Comparison of ENCODE assay signal across 9 cellular contexts in the genomic region with DNA sequence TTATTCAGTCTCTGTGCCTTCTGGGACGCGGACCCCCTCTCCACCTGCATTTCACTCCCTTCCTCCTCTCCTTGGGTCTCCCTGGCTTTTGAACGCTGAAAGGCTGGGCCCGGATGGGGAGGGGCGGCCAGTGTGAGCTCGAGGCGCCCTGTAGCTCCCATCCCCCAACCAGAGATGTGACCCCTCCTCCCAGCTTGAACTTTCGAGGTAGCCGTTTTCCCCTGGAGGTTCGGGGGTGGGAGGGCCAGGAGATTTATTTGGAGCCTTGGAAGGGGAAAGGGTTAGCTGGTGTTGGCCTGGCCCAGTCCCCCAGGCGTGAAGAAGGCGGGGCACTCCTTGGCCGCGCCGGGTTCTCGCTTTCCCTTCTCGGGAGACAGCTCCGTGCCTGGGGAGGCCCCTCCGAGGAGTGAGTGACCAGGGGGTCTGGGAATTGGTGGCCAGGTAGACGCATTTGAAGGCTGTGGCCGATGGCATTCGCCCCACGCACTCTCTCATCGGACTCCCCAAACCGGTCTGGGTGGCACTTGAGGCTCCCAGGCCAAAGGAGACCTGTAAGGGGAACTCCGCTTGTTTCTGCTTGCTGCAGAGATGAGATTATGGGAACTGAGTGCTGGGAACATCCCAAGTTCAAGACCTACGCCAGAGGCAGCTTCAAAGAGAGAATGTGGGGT. TPM values are rescaled to one million over a fixed set of nuclear protein-coding genes. Genes with fewer than 3 reads are reported as not detected.
DNase-seq lines count a peak whose midpoint lies in the region; ATAC-seq, FAIRE-seq and TF ChIP-seq lines count a peak whose summit lies in the region.
"Had no signal": no experiment of that assay in that cellular context is flagged by ENCODE, and none has a peak within 500 bp of the region (broad histone marks: within the 10 kb centered on the region; RNA-seq: fewer than 3 reads in every experiment).

No MANE protein-coding gene starts in this region.

- no peak for TF ChIP-seq CTCF in IMR-90 (conservative IDR thresholded peaks at IDR 0.05; ENCODE audit: low read depth, low read length)
- no peak for TF ChIP-seq CTCF in pancreas (IDR thresholded peaks at IDR 0.05)

- H3K79me1 ChIP-seq in IMR-90 (ENCODE audit: low read depth in 1 of 2, low read length in 2 of 2), result peaks cover 0 to 36% of the 10 kb centered on the region in 2 experiments; a peak in 3 of 4 replicates

- peak overlapping the region; percentile 77 for H3K4me3 ChIP-seq in CD4-positive, CD25-positive, alpha-beta regulatory T cell (ENCODE audit: low read depth, low read length)
- peak overlapping the region; percentile 81 for H3K4me3 ChIP-seq in IMR-90 (ENCODE audit: insufficient read depth, low read depth, low read length)
- peak overlapping the region; percentile 63 to 80 (median 78) for H3K4me3 ChIP-seq in pancreas

- DNase-seq in CD4-positive, CD25-positive, alpha-beta regulatory T cell, result peak in 2 of 3 donors; percentile 17 to 19
- DNase-seq in IMR-90 (no peak), Right ventricle myocardium superior (peak; percentile 66), pancreas (peak; percentile 47 to 76 (median 55))
- no peak for DNase-seq in activated T-helper 2 cell treated with anti-CD3 and anti-CD28 coated beads, Interferon-gamma antibody, Interleukin-2, Interleukin-4, amounts not matched to agents 10 μg/mL and 5 μg/mL and 100 μg/mL, durations not matched to agents 14 hours and 24 hours and 36 hours (ENCODE audit: low spot score)

- POLR2A ChIA-PET in IMR-90 (lab: Charles Lee; ENCODE audit: unreplicated experiment), result no interaction called here

- H3K36me3 Mint-ChIP-seq in CD4-positive, CD25-positive, alpha-beta regulatory T cell, result peaks cover 23% of the 10 kb centered on the region
- peaks cover 24% of the 10 kb centered on the region for H3K36me3 Mint-ChIP-seq in activated T-helper 2 cell treated with anti-CD3 and anti-CD28 coated beads, Interferon-gamma antibody, Interleukin-2, Interleukin-4, amounts not matched to agents 10 μg/mL and 5 μg/mL and 100 μg/mL, durations not matched to agents 14 hours and 24 hours and 36 hours (ENCODE audit: low read depth)

- H3K27ac ChIP-seq in CD4-positive, CD25-positive, alpha-beta regulatory T cell (ENCODE audit: insufficient read depth, low read length, poor library complexity, severe bottlenecking), result peak overlapping the region; percentile 23
- peak overlapping the region; percentile 59 for H3K27ac ChIP-seq in IMR-90 (ENCODE audit: insufficient read depth, low read length)
- H3K27ac ChIP-seq in pancreas, result peak overlapping the region; percentile 12 to 75 (median 46)

- no peak overlapping the region for H3K18ac ChIP-seq in IMR-90 (ENCODE audit: low read depth, low read length)

- peak overlapping the region; percentile 68 for H3K14ac ChIP-seq in IMR-90 (replicated peaks; ENCODE audit: low read depth, low read length)

- H3K4me1 ChIP-seq in CD4-positive, CD25-positive, alpha-beta regulatory T cell (ENCODE audit: control insufficient read depth, insufficient read depth, low read length, poor library complexity, severe bottlenecking), result peaks cover 20% of the 10 kb centered on the region
- H3K4me1 ChIP-seq in IMR-90 (ENCODE audit: control insufficient read depth, insufficient read depth, low read length) (peaks cover 9% of the 10 kb centered on the region), pancreas (peaks cover 15 to 30% (median 19%) of the 10 kb centered on the region in 3 donors)

- peak overlapping the region; percentile 32 for H2BK120ac ChIP-seq in IMR-90 (ENCODE audit: low read depth, low read length)

- CTCF ChIA-PET in IMR-90 (lab: Yijun Ruan, JAX), result interaction anchor here (0.6 to 1.4 kb wide), 3 partner anchors 29 to 1162 kb away, joined by 3 to 9 read pairs (median 3); no protein-coding TSS in a partner anchor

- H3K9me3 Mint-ChIP-seq in CD4-positive, CD25-positive, alpha-beta regulatory T cell, result no peaks in the 10 kb centered on the region
- H3K9me3 Mint-ChIP-seq in activated T-helper 2 cell treated with anti-CD3 and anti-CD28 coated beads, Interferon-gamma antibody, Interleukin-2, Interleukin-4, amounts not matched to agents 10 μg/mL and 5 μg/mL and 100 μg/mL, durations not matched to agents 14 hours and 24 hours and 36 hours, result no peaks in the 10 kb centered on the region

- peak overlapping the region; percentile 48 for H3K23ac ChIP-seq in IMR-90 (ENCODE audit: low read depth, low read length)

- TF ChIP-seq RAD21 in IMR-90 (IDR thresholded peaks at IDR 0.05; ENCODE audit: low read length), result no peak

- H2BK20ac ChIP-seq in IMR-90 (ENCODE audit: low read depth, low read length), result 0 out of 2 replicates have a peak overlapping the region, but pooled peaks have one; percentile 13

- peak overlapping the region; percentile 94 for H2AFZ ChIP-seq in IMR-90 (replicated peaks; ENCODE audit: low read length, poor library complexity)

- H2AK5ac ChIP-seq in IMR-90 (ENCODE audit: low read depth, low read length), result peak overlapping the region; percentile 69; the same call in 1 of the 2 replicates

- H3K9me1 ChIP-seq in IMR-90 (ENCODE audit: insufficient read depth, low read length), result peaks cover 7% of the 10 kb centered on the region; the same call in 1 of the 2 replicates

- peak overlapping the region; percentile 93 to 96 (median 94) for H3K4me3 Mint-ChIP-seq in CD4-positive, CD25-positive, alpha-beta regulatory T cell
- peak overlapping the region; percentile 89 for H3K4me3 Mint-ChIP-seq in activated T-helper 2 cell treated with anti-CD3 and anti-CD28 coated beads, Interferon-gamma antibody, Interleukin-2, Interleukin-4, amounts not matched to agents 10 μg/mL and 5 μg/mL and 100 μg/mL, durations not matched to agents 14 hours and 24 hours and 36 hours (ENCODE audit: low read depth)

- peak overlapping the region; percentile 24; the same call in 1 of the 2 replicates for H3K56ac ChIP-seq in IMR-90 (ENCODE audit: extremely low read depth, insufficient read depth, low read length)

- dilution Hi-C loops in IMR-90 (cut with HindIII; ENCODE audit: low sequenced_read_pairs, unreplicated experiment), result no loop called here

- peaks cover 9 to 45% (median 20%) of the 10 kb centered on the region in 4 donors for H3K4me1 Mint-ChIP-seq in CD4-positive, CD25-positive, alpha-beta regulatory T cell
- H3K4me1 Mint-ChIP-seq in activated T-helper 2 cell treated with anti-CD3 and anti-CD28 coated beads, Interferon-gamma antibody, Interleukin-2, Interleukin-4, amounts not matched to agents 10 μg/mL and 5 μg/mL and 100 μg/mL, durations not matched to agents 14 hours and 24 hours and 36 hours (ENCODE audit: low read depth), result peaks cover 19% of the 10 kb centered on the region

- 0 out of 3 replicates have a peak overlapping the region, but pooled peaks have one; percentile 58 for H2BK15ac ChIP-seq in IMR-90 (ENCODE audit: low read depth, low read length)

- peak overlapping the region; percentile 26 to 88 (median 87) for H3K27ac Mint-ChIP-seq in CD4-positive, CD25-positive, alpha-beta regulatory T cell
- H3K27ac Mint-ChIP-seq in activated T-helper 2 cell treated with anti-CD3 and anti-CD28 coated beads, Interferon-gamma antibody, Interleukin-2, Interleukin-4, amounts not matched to agents 10 μg/mL and 5 μg/mL and 100 μg/mL, durations not matched to agents 14 hours and 24 hours and 36 hours, result peak overlapping the region; percentile 53

- H4K5ac ChIP-seq in IMR-90 (ENCODE audit: low read depth, low read length), result no peak overlapping the region

- H3K4me2 ChIP-seq in IMR-90 (ENCODE audit: low read depth, low read length), result peak overlapping the region; percentile 91

- BruUV-seq in IMR-90 (replicated peaks; lab: Mats Ljungman, UMichigan), result no TSS peak

- H3K36me3 ChIP-seq in CD4-positive, CD25-positive, alpha-beta regulatory T cell (ENCODE audit: control insufficient read depth, insufficient read depth, low read length), result peaks cover 4% of the 10 kb centered on the region
- peaks cover 15% of the 10 kb centered on the region for H3K36me3 ChIP-seq in IMR-90 (ENCODE audit: control insufficient read depth, insufficient read depth, low read length)
- H3K36me3 ChIP-seq in pancreas, result no peaks in the 10 kb centered on the region

- no peaks in the 10 kb centered on the region for H3K9me3 ChIP-seq in CD4-positive, CD25-positive, alpha-beta regulatory T cell (ENCODE audit: control insufficient read depth in 2 of 2, low read length in 2 of 2)
- no peaks in the 10 kb centered on the region for H3K9me3 ChIP-seq in IMR-90 (ENCODE audit: control insufficient read depth, insufficient read depth, low read length)
- H3K9me3 ChIP-seq in pancreas, result no peaks in the 10 kb centered on the region

- peak overlapping the region; percentile 76 for H3K9ac ChIP-seq in IMR-90 (ENCODE audit: low read depth, low read length)

- peaks cover 3% of the 10 kb centered on the region; the same call in 1 of the 2 replicates for H4K20me1 ChIP-seq in IMR-90 (ENCODE audit: insufficient read depth, low read length)

- H3K27me3 Mint-ChIP-seq in CD4-positive, CD25-positive, alpha-beta regulatory T cell, result no peaks in the 10 kb centered on the region
- no peaks in the 10 kb centered on the region for H3K27me3 Mint-ChIP-seq in activated T-helper 2 cell treated with anti-CD3 and anti-CD28 coated beads, Interferon-gamma antibody, Interleukin-2, Interleukin-4, amounts not matched to agents 10 μg/mL and 5 μg/mL and 100 μg/mL, durations not matched to agents 14 hours and 24 hours and 36 hours (ENCODE audit: low read depth)

- ATAC-seq in CD4-positive, CD25-positive, alpha-beta regulatory T cell (ENCODE audit: low read depth in 2 of 2), result no peak
- ATAC-seq in IMR-90 (ENCODE audit: low read depth) (peak; percentile 28), Right ventricle myocardium superior (ENCODE audit: poor library complexity) (peak; percentile 40), pancreas (peak; percentile 33 to 69 (median 60)), HG03025 (IDR thresholded peaks at IDR 0.05; ENCODE audit: low FRiP score, unreplicated experiment) (no peak), HG02588 (IDR thresholded peaks at IDR 0.05; ENCODE audit: unreplicated experiment) (no peak), GM18519 (IDR thresholded peaks at IDR 0.05; ENCODE audit: low FRiP score, unreplicated experiment) (no peak)

- peak overlapping the region; percentile 69 for H3K4ac ChIP-seq in IMR-90 (ENCODE audit: low read depth, low read length)

- H3K27me3 ChIP-seq in CD4-positive, CD25-positive, alpha-beta regulatory T cell (ENCODE audit: control insufficient read depth, insufficient read depth, low read length), result no peaks in the 10 kb centered on the region
- H3K27me3 ChIP-seq in IMR-90 (ENCODE audit: control insufficient read depth, insufficient read depth, low read length), result no peaks in the 10 kb centered on the region
- H3K27me3 ChIP-seq in pancreas, result no peaks in the 10 kb centered on the region

- 36% methylated on average over 5 of the region's 27 CpGs; no CpG with 5 or more reads in 1 of the 2 experiments for WGBS in IMR-90 (ENCODE audit: extremely low coverage in 2 of 2, insufficient read length in 1 of 2), 2 experiments
- WGBS in pancreas, 2 donors, result 2 to 4% methylated on average over 27 of the region's 27 CpGs

- H2AK9ac ChIP-seq in IMR-90 (replicated peaks; ENCODE audit: low read depth, low read length, poor library complexity), result peak overlapping the region; percentile 74

- peak overlapping the region; percentile 46 to 52; a peak in 2 of 4 replicates for H4K8ac ChIP-seq in IMR-90 (ENCODE audit: low read depth in 2 of 2, low read length in 2 of 2)

- intact Hi-C loops in IMR-90 (cut with micrococcal nuclease) (loop anchor here (2.0 to 5.0 kb wide), 3 partner anchors 123 to 353 kb away; a partner anchor contains a TSS), Right ventricle myocardium superior (cut with DNase I) (loop anchor here (2.0 to 10.0 kb wide), 2 partner anchors 141 to 1515 kb away; no protein-coding TSS in a partner anchor), pancreas (cut with DNase I) (no loop called here)
- intact Hi-C loops in activated T-helper 2 cell treated with anti-CD3 and anti-CD28 coated beads, Interferon-gamma antibody, Interleukin-2, Interleukin-4, amounts not matched to agents 10 μg/mL and 5 μg/mL and 100 μg/mL, durations not matched to agents 14 hours and 24 hours and 36 hours (cut with micrococcal nuclease), result loop anchor here (10.0 kb wide), 1 partner anchor 315 kb away; no protein-coding TSS in a partner anchor

- peak overlapping the region; percentile 45 for H4K91ac ChIP-seq in IMR-90 (ENCODE audit: insufficient read depth, low read depth, low read length)

- peak overlapping the region; percentile 4 for H2BK5ac ChIP-seq in IMR-90 (ENCODE audit: low read depth, low read length, poor library complexity, severe bottlenecking)

- FAIRE-seq in pancreas (lab: Jason Lieb, UNC), result no peak
- FAIRE-seq: islet of Langerhans had no signal

- no peak for TF ChIP-seq POLR2A in IMR-90 (IDR thresholded peaks at IDR 0.05; ENCODE audit: low read depth, low read length)

- in situ Hi-C loops in IMR-90 (cut with MboI; ENCODE audit: low sequenced_read_pairs), result loop anchor here (5.0 to 25.0 kb wide), 3 partner anchors 138 to 1178 kb away; no protein-coding TSS in a partner anchor

RNA-seq across cellular contexts. Expression of a gene that starts 0.9 kb away (rescaled TPM):
- total RNA-seq in CD4-positive, CD25-positive, alpha-beta regulatory T cell, result 15.9 TPM
- polyA plus RNA-seq in CD4-positive, CD25-positive, alpha-beta regulatory T cell, result 10 to 100 TPM; 24.5 to 30.5 (median 29.4) TPM
- total RNA-seq in IMR-90 (2012; rRNA removed) (51.4 and 62.2 TPM in 2 replicates), Right ventricle myocardium superior (148 TPM), pancreas (10 to 100 TPM in 5 of 6 donors, 1 to 10 TPM in 1; 7.8 to 21.9 (median 12.7) TPM)
- polyA plus RNA-seq in IMR-90 (2012; rRNA removed) (17.0 and 21.0 TPM in 2 replicates), pancreas (1 to 10 TPM; 5.1 to 8.8 TPM)
- 18.4 and 24.0 TPM in 2 replicates for polyA plus RNA-seq in IMR-90 (2012; cell fraction: cytosol; rRNA removed)
- polyA plus RNA-seq in IMR-90 (2012; cell fraction: nucleus; rRNA removed; ENCODE audit: low replicate concordance), result 6.1 and 10.8 TPM in 2 replicates
- total RNA-seq in activated T-helper 2 cell treated with anti-CD3 and anti-CD28 coated beads, Interferon-gamma antibody, Interleukin-2, Interleukin-4, amounts not matched to agents 10 μg/mL and 5 μg/mL and 100 μg/mL, durations not matched to agents 14 hours and 24 hours and 36 hours, result 10.4 and 10.5 TPM in 2 replicates

RNA-seq across cellular contexts. Expression of a gene that starts 8.8 kb away (rescaled TPM):
- total RNA-seq in CD4-positive, CD25-positive, alpha-beta regulatory T cell, result not detected
- polyA plus RNA-seq in CD4-positive, CD25-positive, alpha-beta regulatory T cell, result under 1 TPM in 1 of 4 donors, not detected in 3; 0.05 TPM
- total RNA-seq in IMR-90 (2012; rRNA removed) (not detected in 2 replicates), Right ventricle myocardium superior (0.89 TPM), pancreas (under 1 TPM in 1 of 6 donors, not detected in 5; 0.03 TPM)
- polyA plus RNA-seq in IMR-90 (2012; rRNA removed) (not detected in 2 replicates), pancreas (not detected)
- not detected in 2 replicates for polyA plus RNA-seq in IMR-90 (2012; cell fraction: cytosol; rRNA removed)
- polyA plus RNA-seq in IMR-90 (2012; cell fraction: nucleus; rRNA removed; ENCODE audit: low replicate concordance), result 0.02 TPM in 1 of 2 replicates, not detected in the other
- 0.02 and 0.05 TPM in 2 replicates for total RNA-seq in activated T-helper 2 cell treated with anti-CD3 and anti-CD28 coated beads, Interferon-gamma antibody, Interleukin-2, Interleukin-4, amounts not matched to agents 10 μg/mL and 5 μg/mL and 100 μg/mL, durations not matched to agents 14 hours and 24 hours and 36 hours

RNA-seq across cellular contexts. Expression of a gene that starts 52.0 kb away (rescaled TPM):
- total RNA-seq in CD4-positive, CD25-positive, alpha-beta regulatory T cell, result not detected
- polyA plus RNA-seq in CD4-positive, CD25-positive, alpha-beta regulatory T cell, result not detected
- total RNA-seq in IMR-90 (2012; rRNA removed), result not detected in 2 replicates
- not detected in 2 replicates for polyA plus RNA-seq in IMR-90 (2012; rRNA removed)
- polyA plus RNA-seq in IMR-90 (2012; cell fraction: cytosol; rRNA removed), result not detected in 2 replicates
- not detected in 2 replicates for polyA plus RNA-seq in IMR-90 (2012; cell fraction: nucleus; rRNA removed; ENCODE audit: low replicate concordance)
- not detected in 2 replicates for total RNA-seq in activated T-helper 2 cell treated with anti-CD3 and anti-CD28 coated beads, Interferon-gamma antibody, Interleukin-2, Interleukin-4, amounts not matched to agents 10 μg/mL and 5 μg/mL and 100 μg/mL, durations not matched to agents 14 hours and 24 hours and 36 hours
- not detected for total RNA-seq in Right ventricle myocardium superior
- not detected for total RNA-seq in pancreas
- not detected for polyA plus RNA-seq in pancreas

Comparison
In these comparisons a context has a peak if more than half of its experiments do, and no peak if none do; other contexts are left out.
1. ATAC-seq: peak in IMR-90 (single experiment), Right ventricle myocardium superior (single experiment) and pancreas (4 of 4); none in CD4-positive, CD25-positive, alpha-beta regulatory T cell (0 of 2), HG03025 (single experiment), HG02588 (single experiment) and GM18519 (single experiment).
2. DNase-seq: peak in CD4-positive, CD25-positive, alpha-beta regulatory T cell (2 of 3), Right ventricle myocardium superior (single experiment) and pancreas (6 of 6); none in IMR-90 (single experiment) and activated T-helper 2 cell treated with anti-CD3 and anti-CD28 coated beads, Interferon-gamma antibody, Interleukin-2, Interleukin-4, amounts not matched to agents 10 μg/mL and 5 μg/mL and 100 μg/mL, durations not matched to agents 14 hours and 24 hours and 36 hours (single experiment).
3. intact Hi-C loops: an anchor here in IMR-90 (2.0 to 5.0 kb wide), activated T-helper 2 cell treated with anti-CD3 and anti-CD28 coated beads, Interferon-gamma antibody, Interleukin-2, Interleukin-4, amounts not matched to agents 10 μg/mL and 5 μg/mL and 100 μg/mL, durations not matched to agents 14 hours and 24 hours and 36 hours (10.0 kb wide) and Right ventricle myocardium superior (2.0 to 10.0 kb wide); none called in pancreas.
4. Peak in every context shown above with its lines, with median percentiles within 50 percentile points of each other: H3K27ac ChIP-seq and H3K4me3 ChIP-seq.